35 cellular contexts compared by ENCODE assay signal in the genomic region with DNA sequence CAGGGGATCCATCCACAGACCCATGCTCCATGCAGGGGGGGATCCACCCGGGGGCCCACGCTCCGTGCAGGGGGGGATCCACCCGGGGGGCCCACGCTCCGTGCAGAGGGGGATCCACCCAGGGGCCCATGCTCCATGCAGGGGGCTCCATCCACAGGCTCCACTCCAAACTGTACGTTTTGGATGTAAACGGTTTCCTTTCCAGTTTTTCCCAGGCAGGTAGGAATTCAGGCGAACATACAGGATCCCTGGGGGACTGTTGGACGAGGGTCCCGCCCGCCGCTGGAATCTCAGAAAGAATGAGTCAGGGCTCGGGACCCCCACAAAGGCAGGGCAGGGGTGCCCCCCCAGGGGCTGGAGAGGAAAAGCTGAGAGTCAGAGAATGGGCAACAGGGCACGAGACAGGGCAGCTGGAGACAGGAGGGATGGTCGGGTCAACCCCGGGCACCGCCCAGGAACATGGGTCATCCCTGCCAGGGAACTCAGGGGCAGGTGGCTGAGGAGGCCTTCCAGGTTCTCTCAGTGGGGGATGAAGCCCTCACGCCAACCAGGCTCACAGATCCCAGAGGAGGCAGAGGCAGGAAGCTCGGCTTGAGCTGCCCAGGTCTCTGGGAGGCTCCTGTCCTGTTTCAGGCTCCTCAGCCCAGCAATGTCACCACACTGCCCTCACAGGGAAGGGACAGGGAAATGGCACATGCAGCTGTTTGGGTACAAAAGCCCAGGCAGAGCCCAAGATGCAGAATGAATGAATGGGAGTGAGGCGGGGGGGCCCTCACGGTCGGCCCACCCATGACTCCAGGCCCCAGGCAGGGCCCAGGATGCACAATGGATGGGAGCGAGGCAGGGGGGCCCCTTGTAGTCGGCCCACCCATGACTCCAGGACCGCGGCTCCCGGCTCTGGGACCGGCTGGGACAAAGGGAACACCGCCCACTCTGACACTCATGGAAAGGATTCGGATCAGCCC.
DNase-seq lines count a peak whose midpoint lies in the region; ATAC-seq and TF ChIP-seq lines count a peak whose summit lies in the region.
"Had no signal": no experiment of that assay in that cellular context is flagged by ENCODE, and none has a peak within 500 bp of the region (broad histone marks: within the 10 kb centered on the region; RNA-seq: fewer than 3 reads in every experiment).

No MANE protein-coding gene starts in this region.

- H3K4me1 ChIP-seq in right cardiac atrium (ENCODE audit: control insufficient read depth, insufficient read depth, low read length): no peaks in the 10 kb centered on the region
- peaks cover 0 to 7% of the 10 kb centered on the region in 2 donors for H3K4me1 ChIP-seq in right atrium auricular region
- H3K4me1 ChIP-seq in RWPE2 (ENCODE audit: insufficient read depth, poor library complexity, severe bottlenecking): no peaks in the 10 kb centered on the region
- peaks cover 10% of the 10 kb centered on the region for H3K4me1 ChIP-seq in lower lobe of right lung
- peaks cover 5% of the 10 kb centered on the region for H3K4me1 ChIP-seq in upper lobe of right lung
- H3K4me1 ChIP-seq: BE2C, HAP-1, SJCRH30, uterus had no signal

- TF ChIP-seq CTCF in right atrium auricular region (IDR thresholded peaks at IDR 0.05) (no peak), RWPE2 (IDR thresholded peaks at IDR 0.05; ENCODE audit: poor library complexity, severe bottlenecking) (no peak), lower lobe of right lung (IDR thresholded peaks at IDR 0.05) (no peak), upper lobe of right lung (IDR thresholded peaks at IDR 0.05) (no peak)

- no peaks in the 10 kb centered on the region for H3K9me3 ChIP-seq in right cardiac atrium (ENCODE audit: control insufficient read depth, low read length)
- no peaks in the 10 kb centered on the region for H3K9me3 ChIP-seq in right atrium auricular region
- H3K9me3 ChIP-seq in RWPE2 (ENCODE audit: severe bottlenecking): no peaks in the 10 kb centered on the region
- no peaks in the 10 kb centered on the region for H3K9me3 ChIP-seq in lower lobe of right lung
- H3K9me3 ChIP-seq in upper lobe of right lung: no peaks in the 10 kb centered on the region
- H3K9me3 ChIP-seq: BE2C, HAP-1, left lung, MG63, Peyer's patch, SJCRH30, testis, uterus had no signal

- H3K4me3 ChIP-seq in right cardiac atrium (ENCODE audit: low read length) (no peak overlapping the region), right atrium auricular region (no peak overlapping the region), RWPE2 (ENCODE audit: severe bottlenecking) (no peak overlapping the region), lower lobe of right lung (no peak overlapping the region), upper lobe of right lung (no peak overlapping the region)
- H3K4me3 ChIP-seq: cardiac muscle cell, HAP-1, left lung, MG63, Peyer's patch, SJCRH30, skin epidermis, testis, uterus had no signal

- 84% methylated on average over 31 of the region's 31 CpGs for WGBS in right cardiac atrium

- H3K27ac ChIP-seq in right cardiac atrium (ENCODE audit: low read length): no peak overlapping the region
- no peak overlapping the region for H3K27ac ChIP-seq in right atrium auricular region
- no peak overlapping the region for H3K27ac ChIP-seq in RWPE2 (ENCODE audit: poor library complexity, severe bottlenecking)
- H3K27ac ChIP-seq in lower lobe of right lung: no peak overlapping the region
- H3K27ac ChIP-seq in upper lobe of right lung: no peak overlapping the region
- H3K27ac ChIP-seq: cardiac muscle cell, HL-60, left lung, Peyer's patch, SJCRH30, skin epidermis, testis, uterus had no signal

- DNase-seq in right cardiac atrium: peak in 2 of 3 donors; percentile 29 to 44
- no peak for DNase-seq in right atrium auricular region (ENCODE audit: low spot score)
- peak; percentile 35 for DNase-seq in RWPE2 (ENCODE audit: low spot score)
- peak; percentile 35 for DNase-seq in lower lobe of right lung
- no peak for DNase-seq in upper lobe of right lung
- no peak for DNase-seq in left lobe of liver (ENCODE audit: low spot score)
- DNase-seq: activated B cell treated with CpG ODN at 0.5 μM for 24 hours; activated CD4-positive, alpha-beta T cell treated with anti-CD3 and anti-CD28 coated beads, Interleukin-2, amount 50 U/mL, for 1 hour; activated gamma-delta T cell treated with Interleukin-2 at 50 U/mL for 16 hours; activated naive CD8-positive, alpha-beta T cell treated with anti-CD3 and anti-CD28 coated beads, Interleukin-2, amount 10 ng/mL, durations not matched to agents 7 days and 5 days; activated T-cell treated with anti-CD3 and anti-CD28 coated beads, Interleukin-2, amount 50 U/mL, for 48 hours; BE2C; CD8-positive, alpha-beta T cell; cortex of kidney; DMS 273 treated with DMSO at 0.1 percent for 48 hours; effector memory CD4-positive, alpha-beta T cell; EL; KG1; NCI-H1417; NCI-H2029; NCI-H526; Peyer's patch; SJCRH30; stimulated activated naive CD4-positive, alpha-beta T cell; SW 1271; testis; uterus had no signal

- intact Hi-C loops in right cardiac atrium (cut with DNase I): no loop called here
- intact Hi-C loops in lower lobe of right lung (cut with DNase I): no loop called here
- intact Hi-C loops in upper lobe of right lung (cut with DNase I): no loop called here

- no peak for ATAC-seq in right cardiac atrium
- no peak for ATAC-seq in RWPE2 (ENCODE audit: low read depth)
- ATAC-seq in lower lobe of right lung: peak in 1 of 2 donors; percentile 31
- ATAC-seq in upper lobe of right lung: no peak
- no peak for ATAC-seq in GM21786 (IDR thresholded peaks at IDR 0.05; ENCODE audit: unreplicated experiment)
- no peak for ATAC-seq in left lobe of liver
- ATAC-seq: CD8-positive, alpha-beta T cell; left lung; naive thymus-derived CD8-positive, alpha-beta T cell had no signal

- no peaks in the 10 kb centered on the region for H3K36me3 ChIP-seq in right atrium auricular region
- no peaks in the 10 kb centered on the region for H3K36me3 ChIP-seq in RWPE2 (ENCODE audit: low read depth)
- no peaks in the 10 kb centered on the region for H3K36me3 ChIP-seq in lower lobe of right lung
- no peaks in the 10 kb centered on the region for H3K36me3 ChIP-seq in upper lobe of right lung
- H3K36me3 ChIP-seq: BE2C, cardiac muscle cell, MG63, Peyer's patch, SJCRH30, uterus had no signal

- no peaks in the 10 kb centered on the region for H3K27me3 ChIP-seq in right cardiac atrium (ENCODE audit: control insufficient read depth, insufficient read depth)
- no peaks in the 10 kb centered on the region for H3K27me3 ChIP-seq in right atrium auricular region
- H3K27me3 ChIP-seq in RWPE2 (ENCODE audit: insufficient read depth, poor library complexity, severe bottlenecking): no peaks in the 10 kb centered on the region
- H3K27me3 ChIP-seq in lower lobe of right lung (ENCODE audit: low read depth): no peaks in the 10 kb centered on the region
- no peaks in the 10 kb centered on the region for H3K27me3 ChIP-seq in upper lobe of right lung
- H3K27me3 ChIP-seq: BE2C, cardiac muscle cell, left lung, MG63, Peyer's patch, testis, uterus had no signal

Comparison
In these comparisons a context has a peak if more than half of its experiments do, and no peak if none do; other contexts are left out.
1. DNase-seq: peak in right cardiac atrium (2 of 3), RWPE2 (single experiment) and lower lobe of right lung (single experiment); none in right atrium auricular region (single experiment), upper lobe of right lung (single experiment) and left lobe of liver (single experiment).